8 cellular contexts compared by ENCODE assay signal in the genomic region with DNA sequence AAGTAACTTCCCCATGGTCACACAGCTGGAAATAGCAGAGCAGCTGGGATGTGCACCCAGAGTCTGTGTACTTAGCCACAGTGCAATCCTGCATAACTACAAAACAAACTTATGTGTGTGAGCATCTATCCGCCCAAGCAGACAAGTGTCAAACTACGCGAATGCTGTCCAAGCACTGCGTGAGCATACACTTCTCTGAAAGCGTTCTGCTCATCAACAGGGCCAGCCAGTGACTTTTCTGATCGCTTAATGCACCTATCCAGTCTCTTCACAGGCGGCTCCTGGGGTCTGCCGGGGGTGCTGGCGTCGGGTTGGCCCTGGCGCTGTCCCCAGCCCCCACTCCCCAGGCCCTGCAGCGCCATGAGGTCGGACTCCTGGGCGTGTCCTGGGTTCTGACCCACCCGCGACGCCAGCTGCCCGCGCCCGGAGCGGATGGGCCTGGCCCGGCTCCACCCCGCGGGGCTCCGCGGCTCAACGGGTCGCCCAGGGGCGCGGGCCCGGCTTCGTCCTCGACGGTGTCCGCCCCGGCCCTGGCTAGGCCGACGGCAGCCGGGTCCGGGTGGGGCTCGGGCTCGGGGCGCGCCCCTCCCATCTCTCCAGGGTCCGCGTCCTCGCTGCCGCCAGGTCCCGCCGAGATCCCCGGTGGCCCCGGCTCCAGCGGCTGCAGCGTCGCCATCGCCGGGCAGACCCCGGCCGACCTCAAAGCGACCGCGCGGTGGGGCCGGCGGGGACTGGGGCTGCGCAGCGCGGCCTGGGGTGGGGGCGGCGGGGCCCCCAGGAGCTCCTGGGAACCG. TPM values are rescaled to one million over a fixed set of nuclear protein-coding genes. Genes with fewer than 3 reads are reported as not detected.
DNase-seq lines count a peak whose midpoint lies in the region; ATAC-seq, FAIRE-seq and TF ChIP-seq lines count a peak whose summit lies in the region.

No MANE protein-coding gene starts in this region.

- H3K27me3 ChIP-seq in muscle layer of duodenum (ENCODE audit: low read depth, low read length) = no peaks in the 10 kb centered on the region

- H3K36me3 ChIP-seq in muscle layer of duodenum (ENCODE audit: control insufficient read depth in 1 of 2, insufficient read depth in 2 of 2, low read length in 2 of 2) = no peaks in the 10 kb centered on the region

- H3K27me3 Mint-ChIP-seq in T-cell = no peaks in the 10 kb centered on the region
- H3K27me3 Mint-ChIP-seq in endothelial cell (ENCODE audit: unreplicated experiment) = peaks cover 19% of the 10 kb centered on the region

- peak overlapping the region; percentile 80 to 99 (median 99) for H3K4me3 Mint-ChIP-seq in T-cell
- peak overlapping the region; percentile 90 for H3K4me3 Mint-ChIP-seq in endothelial cell (ENCODE audit: unreplicated experiment)

- peaks cover 3 to 18% of the 10 kb centered on the region in 2 donors for H3K4me1 ChIP-seq in muscle layer of duodenum (ENCODE audit: control insufficient read depth in 1 of 2, insufficient read depth in 2 of 2, low read length in 2 of 2)

- H3K36me3 Mint-ChIP-seq in T-cell = peaks cover 30% of the 10 kb centered on the region
- H3K36me3 Mint-ChIP-seq in endothelial cell (ENCODE audit: low read depth, unreplicated experiment) = peaks cover 15% of the 10 kb centered on the region

- no peak for ATAC-seq in T-cell (replicated peaks in 1 of 4)

- peaks cover 0 to 10% of the 10 kb centered on the region in 2 donors for H3K9me3 ChIP-seq in muscle layer of duodenum (ENCODE audit: control insufficient read depth in 1 of 2, low read length in 2 of 2)

- POLR2A ChIA-PET in T-cell (lab: Charles Lee) = no interaction called here

- peak overlapping the region; percentile 83 to 92 for H3K4me3 ChIP-seq in muscle layer of duodenum (ENCODE audit: low read depth in 1 of 2, low read length in 2 of 2)

- peak; percentile 1 for DNase-seq in NCI-H82 (lab: John Stamatoyannopoulos, UW)
- no peak for DNase-seq in NCI-H82 treated with DMSO at 0.1 percent for 48 hours (lab: John Stamatoyannopoulos, UW; ENCODE audit: unreplicated experiment)
- peak in 3 of 34 experiments; percentile 1 to 10 (median 4) for DNase-seq in T-cell
- DNase-seq in endothelial cell (ENCODE audit: low spot score) = peak; percentile 22
- no peak for DNase-seq in urothelium cell line (ENCODE audit: low spot score)
- DNase-seq in CD1c-positive myeloid dendritic cell (ENCODE audit: extremely low spot score) = no peak
- no peak for DNase-seq in GF-D8 (lab: John Stamatoyannopoulos, UW)

- CTCF ChIA-PET in T-cell (lab: Charles Lee) = no interaction called here

- H3K27ac Mint-ChIP-seq in T-cell (peak overlapping the region; percentile 61 to 99), endothelial cell (ENCODE audit: unreplicated experiment) (peak overlapping the region; percentile 61)

- no peak for FAIRE-seq in urothelium cell line (lab: Jason Lieb, UNC)

- TF ChIP-seq CTCF in endothelial cell (IDR thresholded peaks at IDR 0.05; ENCODE audit: unreplicated experiment) = no peak

- peaks cover 15 to 18% (median 17%) of the 10 kb centered on the region in 3 donors for H3K9me3 Mint-ChIP-seq in T-cell
- no peaks in the 10 kb centered on the region for H3K9me3 Mint-ChIP-seq in endothelial cell (ENCODE audit: unreplicated experiment)

- H3K27ac ChIP-seq in muscle layer of duodenum (ENCODE audit: low read length) = no peak overlapping the region

- peaks cover 36 to 46% (median 36%) of the 10 kb centered on the region in 3 donors for H3K4me1 Mint-ChIP-seq in T-cell
- H3K4me1 Mint-ChIP-seq in endothelial cell (ENCODE audit: unreplicated experiment) = peaks cover 18% of the 10 kb centered on the region

RNA-seq across cellular contexts. Expression of gene ZNF141, which starts 1.3 kb away (rescaled TPM):
- total RNA-seq in T-cell (10 to 100 TPM; 19.3 to 46.8 (median 40.2) TPM), endothelial cell (ENCODE audit: unreplicated experiment) (17.0 TPM)

RNA-seq across cellular contexts. Expression of gene ZNF732, which starts 31.0 kb away (rescaled TPM):
- total RNA-seq in T-cell = not detected
- 2.4 TPM for total RNA-seq in endothelial cell (ENCODE audit: unreplicated experiment)

Comparison
In these comparisons a context has a peak if more than half of its experiments do, and no peak if none do; other contexts are left out.
1. DNase-seq: peak in NCI-H82 (single experiment) and endothelial cell (single experiment); none in NCI-H82 treated with DMSO at 0.1 percent for 48 hours (single experiment), urothelium cell line (single experiment), CD1c-positive myeloid dendritic cell (single experiment) and GF-D8 (single experiment).